Comparison of ENCODE assay signal across 8 cellular contexts in the genomic region with DNA sequence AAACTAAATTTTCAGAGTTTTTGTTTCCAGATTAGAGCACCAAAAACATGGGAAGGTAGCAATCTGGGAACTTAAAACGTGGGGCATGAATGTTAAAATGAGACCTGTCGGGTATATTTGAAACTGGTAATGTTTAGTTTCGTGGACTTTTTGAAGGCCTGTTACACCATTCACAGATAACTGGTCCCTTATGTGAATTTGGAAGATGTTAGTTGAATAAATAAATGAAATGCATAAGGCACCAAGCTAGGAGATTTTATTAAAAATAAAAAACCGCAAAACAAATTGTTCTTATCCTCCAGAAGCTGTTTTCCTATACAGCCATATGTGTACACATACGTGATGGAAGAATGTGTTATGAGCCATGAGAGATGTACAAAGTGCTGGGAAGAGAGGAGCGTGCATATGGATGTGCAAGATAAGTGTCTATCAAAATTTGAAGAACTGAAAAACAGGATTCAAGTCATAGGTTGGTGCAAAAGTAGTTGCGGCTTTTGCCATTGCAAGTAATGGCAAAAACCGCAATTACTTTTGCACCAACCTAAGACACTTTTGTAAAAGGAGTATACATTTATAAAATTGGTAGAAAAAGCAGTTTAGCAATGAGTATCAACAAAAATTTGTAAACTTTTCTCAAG. TPM values are rescaled to one million over a fixed set of nuclear protein-coding genes. Genes with fewer than 3 reads are reported as not detected.
A peak's percentile ranks its signal among the peaks of the same experiment; 100 is the strongest.
DNase-seq lines count a peak whose midpoint lies in the region; ATAC-seq and TF ChIP-seq lines count a peak whose summit lies in the region.

No MANE protein-coding gene starts in this region.

- peak overlapping the region; percentile 62 for H3K9ac ChIP-seq in smooth muscle cell (ENCODE audit: low read depth)

- peaks cover 3% of the 10 kb centered on the region for H3F3A ChIP-seq in smooth muscle cell (ENCODE audit: low read depth)

- TF ChIP-seq CTCF in 22Rv1 (IDR thresholded peaks at IDR 0.05) (no peak), HEK293 (tag by site-specific recombination; IDR thresholded peaks at IDR 0.05) (no peak), VCaP (conservative IDR thresholded peaks at IDR 0.05) (no peak), glutamatergic neuron (IDR thresholded peaks at IDR 0.05; ENCODE audit: partially characterized antibody, unreplicated experiment) (no peak), smooth muscle cell (IDR thresholded peaks at IDR 0.05; ENCODE audit: borderline replicate concordance, insufficient read depth, poor library complexity, severe bottlenecking) (no peak)

- DNase-seq in glutamatergic neuron, result no peak
- no peak for DNase-seq in smooth muscle cell (lab: John Stamatoyannopoulos, UW; ENCODE audit: unreplicated experiment)
- no peak for DNase-seq in NCI-H1694 treated with DMSO at 0.1 percent for 48 hours (lab: John Stamatoyannopoulos, UW)
- no peak for DNase-seq in hippocampal formation (lab: John Stamatoyannopoulos, UW)

- H3K9me3 Mint-ChIP-seq in glutamatergic neuron (ENCODE audit: unreplicated experiment), result peaks cover 4% of the 10 kb centered on the region

- H3K27me3 Mint-ChIP-seq in glutamatergic neuron (ENCODE audit: unreplicated experiment), result peaks cover 2% of the 10 kb centered on the region

- CTCF ChIA-PET in HEK293 (lab: Yijun Ruan, JAX), result interaction anchor here (1.2 to 1.6 kb wide), 2 partner anchors 10 to 20 kb away, joined by 3 to 5 read pairs; no protein-coding TSS in a partner anchor

- 61% methylated on average over 8 of the region's 8 CpGs for WGBS in smooth muscle cell (ENCODE audit: low lambda C conversion rate)

- peaks cover 28% of the 10 kb centered on the region for H4K20me1 ChIP-seq in smooth muscle cell (ENCODE audit: low read depth)

- H3K27ac ChIP-seq in 22Rv1 (peak overlapping the region; percentile 91), HEK293 (ENCODE audit: extremely low read depth, low read depth, low read length) (peak overlapping the region; percentile 46), VCaP (peak overlapping the region; percentile 73), smooth muscle cell (ENCODE audit: low read depth) (peak overlapping the region; percentile 76)

- no peaks in the 10 kb centered on the region for H3K36me3 Mint-ChIP-seq in glutamatergic neuron (ENCODE audit: unreplicated experiment)

- peak overlapping the region; percentile 85 for H3K27ac Mint-ChIP-seq in glutamatergic neuron (ENCODE audit: unreplicated experiment)

- H3K9me3 ChIP-seq in HEK293 (ENCODE audit: control insufficient read depth, insufficient read depth, low read depth, low read length) (no peaks in the 10 kb centered on the region), smooth muscle cell (replicated peaks; ENCODE audit: low read depth) (no peaks in the 10 kb centered on the region)

- H3K4me2 ChIP-seq in smooth muscle cell, result peak overlapping the region; percentile 94

- H3K4me1 Mint-ChIP-seq in glutamatergic neuron (ENCODE audit: low read depth, unreplicated experiment), result peaks cover 3% of the 10 kb centered on the region

- H3K79me2 ChIP-seq in smooth muscle cell (ENCODE audit: low read depth), result peaks cover 30% of the 10 kb centered on the region

- no peaks in the 10 kb centered on the region for H3K27me3 ChIP-seq in smooth muscle cell (ENCODE audit: low read depth)

- no peak for ATAC-seq in GM18519 (IDR thresholded peaks at IDR 0.05; ENCODE audit: low FRiP score, unreplicated experiment)

- H2AFZ ChIP-seq in smooth muscle cell (ENCODE audit: low read depth), result peak overlapping the region; percentile 88

- no peaks in the 10 kb centered on the region for H3K36me3 ChIP-seq in HEK293 (ENCODE audit: control insufficient read depth in 2 of 2, insufficient read depth in 1 of 2, low read length in 2 of 2)
- no peaks in the 10 kb centered on the region for H3K36me3 ChIP-seq in smooth muscle cell (ENCODE audit: low read depth)

- H3K4me3 Mint-ChIP-seq in glutamatergic neuron (ENCODE audit: unreplicated experiment), result peak overlapping the region; percentile 87

- POLR2A ChIA-PET in HEK293 (lab: Yijun Ruan, JAX), result interaction anchor here (0.6 to 1.8 kb wide), 7 partner anchors 13 to 251 kb away, joined by 3 to 5 read pairs (median 4); a partner anchor contains a TSS

- peak overlapping the region; percentile 66 for H3K4me3 ChIP-seq in HEK293 (ENCODE audit: low read depth, low read length)
- peak overlapping the region; percentile 96 for H3K4me3 ChIP-seq in smooth muscle cell

- peaks cover 5% of the 10 kb centered on the region; the same call in 1 of the 2 replicates for H3K4me1 ChIP-seq in HEK293 (ENCODE audit: control insufficient read depth, insufficient read depth, low read length)
- peaks cover 13% of the 10 kb centered on the region for H3K4me1 ChIP-seq in smooth muscle cell (ENCODE audit: low read depth)

TF ChIP-seq in HEK293, 187 proteins besides CTCF, POLR2A, EP300 and RAD21:
- 0 out of 2 replicates have a peak, but pooled peaks have one; percentile 5 for TF ChIP-seq ZNF335 (tag by site-specific recombination; conservative IDR thresholded peaks at IDR 0.05)
- TF ChIP-seq, protein P1, sequence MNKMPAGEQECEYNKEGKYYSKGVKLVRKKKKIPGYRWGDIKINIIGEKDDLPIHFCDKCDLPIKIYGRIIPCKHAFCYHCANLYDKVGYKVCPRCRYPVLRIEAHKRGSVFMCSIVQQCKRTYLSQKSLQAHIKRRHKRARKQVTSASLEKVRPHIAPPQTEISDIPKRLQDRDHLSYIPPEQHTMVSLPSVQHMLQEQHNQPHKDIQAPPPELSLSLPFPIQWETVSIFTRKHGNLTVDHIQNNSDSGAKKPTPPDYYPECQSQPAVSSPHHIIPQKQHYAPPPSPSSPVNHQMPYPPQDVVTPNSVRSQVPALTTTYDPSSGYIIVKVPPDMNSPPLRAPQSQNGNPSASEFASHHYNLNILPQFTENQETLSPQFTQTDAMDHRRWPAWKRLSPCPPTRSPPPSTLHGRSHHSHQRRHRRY (tag by site-specific recombination; IDR thresholded peaks at IDR 0.05), result no peak

RNA-seq across cellular contexts. Expression of a gene that starts 0.7 kb away (rescaled TPM):
- total RNA-seq in glutamatergic neuron (ENCODE audit: unreplicated experiment) (14.1 TPM), smooth muscle cell (11.3 and 12.9 TPM in 2 replicates)
- 23.4 and 25.5 TPM in 2 replicates for polyA plus RNA-seq in smooth muscle cell
